Comparison of ENCODE assay signal across 28 cellular contexts in genomic region chr7:153576096-153576495, GRCh38.
"Had no signal": no experiment of that assay in that cellular context is flagged by ENCODE, and none has a peak within 500 bp of the region (broad histone marks: within the 10 kb centered on the region; RNA-seq: fewer than 3 reads in every experiment).

No MANE protein-coding gene starts in this region.

- H3K4me1 ChIP-seq: esophagus squamous epithelium, gastrocnemius medialis, heart right ventricle, left lung, lower lobe of right lung had no signal

- H3K9me3 ChIP-seq: gastrocnemius medialis had no signal

- H3K36me3 Mint-ChIP-seq: mesothelial cell of epicardium, naive B cell had no signal

- H3K36me3 ChIP-seq: esophagus squamous epithelium, gastrocnemius medialis, heart right ventricle, left lung, lower lobe of right lung had no signal

- H3K27me3 Mint-ChIP-seq: naive B cell had no signal

- H3K4me1 Mint-ChIP-seq: mesothelial cell of epicardium, naive B cell had no signal

- DNase-seq: dermis blood vessel endothelial cell; dorsolateral prefrontal cortex; effector CD4-positive, alpha-beta T cell; effector memory CD4-positive, alpha-beta T cell; erythroblast; esophagus squamous epithelium; foreskin fibroblast; foreskin melanocyte; gastrocnemius medialis; glutamatergic neuron; head of caudate nucleus; heart right ventricle; hippocampal formation; left cardiac atrium; left lung; left ventricle myocardium superior; lower lobe of right lung; mesenchymal stem cell; mucosa of descending colon; naive B cell had no signal

- H3K27ac Mint-ChIP-seq: mesothelial cell of epicardium, naive B cell had no signal

- ATAC-seq: esophagus mucosa, gastrocnemius medialis, heart right ventricle, left cardiac atrium, left lung, left ventricle myocardium superior, lower lobe of right lung, mucosa of descending colon had no signal

- H3K4me3 Mint-ChIP-seq: mesothelial cell of epicardium, naive B cell had no signal

- H3K27me3 ChIP-seq: dorsolateral prefrontal cortex, esophagus squamous epithelium, gastrocnemius medialis, heart right ventricle, left lung had no signal

- H3K4me3 ChIP-seq: coronary artery, dorsolateral prefrontal cortex, esophagus squamous epithelium, gastrocnemius medialis, heart right ventricle, left lung, lower lobe of right lung, mucosa of descending colon had no signal

- H3K27ac ChIP-seq: coronary artery, dorsolateral prefrontal cortex, epithelial cell of prostate, esophagus squamous epithelium, gastrocnemius medialis, heart right ventricle, left lung, lower lobe of right lung had no signal

- FAIRE-seq: colon, endometrium, islet of Langerhans, keratinocyte had no signal
